1 cellular context compared by ENCODE assay signal in the genomic region with DNA sequence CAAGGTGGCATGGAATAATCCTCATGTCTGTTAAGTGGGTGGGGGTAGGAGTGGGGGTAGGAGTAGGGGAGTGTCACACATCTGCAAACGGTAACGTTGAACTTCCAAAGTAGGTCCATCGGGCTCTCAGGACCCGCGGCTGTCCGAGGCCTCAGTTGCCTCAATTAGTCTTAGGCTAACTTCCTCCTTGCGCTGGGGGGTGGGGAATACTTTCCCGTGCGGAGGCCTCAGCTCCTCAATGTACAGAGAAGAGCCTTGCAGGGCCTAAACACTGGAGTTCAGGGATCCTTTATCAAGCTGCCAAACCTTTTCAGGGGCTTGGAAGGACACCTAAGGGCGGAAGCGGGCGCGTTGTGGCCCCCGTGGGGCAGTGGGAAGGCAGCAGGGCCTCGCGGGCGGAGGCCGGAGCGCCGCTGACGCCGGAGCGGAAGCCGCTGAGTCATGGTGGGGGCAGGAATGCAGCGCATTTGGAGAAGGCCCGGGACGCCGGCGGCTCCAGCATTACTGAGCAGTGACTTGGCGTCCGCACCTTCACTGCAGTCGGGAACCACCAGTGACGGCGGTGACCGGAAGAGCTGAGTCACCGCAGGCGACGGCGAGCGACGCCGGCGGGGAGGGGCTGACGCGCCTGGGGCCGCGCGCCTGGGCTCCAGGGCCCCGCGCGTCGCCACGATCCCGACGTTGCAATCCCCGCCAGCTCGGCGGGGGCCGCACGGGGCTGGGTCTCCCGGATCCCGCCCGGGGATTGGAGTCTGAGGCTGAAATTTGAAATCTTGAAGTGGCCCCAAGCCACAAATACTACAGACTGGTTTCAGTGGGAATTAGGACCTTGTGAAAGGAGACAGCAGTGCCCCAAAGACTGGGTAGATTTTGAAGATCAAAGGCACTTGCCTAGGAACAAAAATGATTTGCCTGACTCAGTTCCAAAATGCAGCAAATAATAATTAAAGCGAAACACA.
TF ChIP-seq lines count a peak whose summit lies in the region.

No MANE protein-coding gene starts in this region.

TF ChIP-seq in K562, 482 proteins besides CTCF, POLR2A, EP300 and RAD21 (continued from another document):
- TF ChIP-seq MIER1 (IDR thresholded peaks at IDR 0.05; ENCODE audit: low read depth), result no peak
- peak; percentile 66; the same call in 1 of the 2 replicates for TF ChIP-seq ZNF24 (IDR thresholded peaks at IDR 0.05)
- TF ChIP-seq ZNF717 (CRISPR knock-in tag; IDR thresholded peaks at IDR 0.05), result no peak
- TF ChIP-seq ZNF583 (CRISPR knock-in tag; IDR thresholded peaks at IDR 0.05), result no peak; the same call in 1 of the 2 replicates
- TF ChIP-seq NRF1 (conservative IDR thresholded peaks at IDR 0.05 in 1 of 2, IDR thresholded peaks at IDR 0.05 in 1 of 2), result peak; percentile 82 to 83
- peak; percentile 70 for TF ChIP-seq GATAD2B (IDR thresholded peaks at IDR 0.05; ENCODE audit: borderline replicate concordance)
- peak; percentile 91 for TF ChIP-seq MYC (IDR thresholded peaks at IDR 0.05; ENCODE audit: low read depth, low read length)
- TF ChIP-seq MYC (CRISPR knock-in tag; IDR thresholded peaks at IDR 0.05; ENCODE audit: borderline replicate concordance, low read depth), result peak; percentile 73; the same call in 1 of the 2 replicates
- no peak for TF ChIP-seq EHMT2 (IDR thresholded peaks at IDR 0.05)
- 0 out of 2 replicates have a peak, but pooled peaks have one; percentile 22 for TF ChIP-seq REST (CRISPR knock-in tag; IDR thresholded peaks at IDR 0.05; ENCODE audit: low read depth)
- no peak for TF ChIP-seq POLR3A (IDR thresholded peaks at IDR 0.05; ENCODE audit: borderline replicate concordance, extremely low read depth, insufficient read depth, insufficient read length)
- TF ChIP-seq SAP30 (IDR thresholded peaks at IDR 0.05; ENCODE audit: borderline replicate concordance, insufficient read depth, low read depth, low read length, poor library complexity, severe bottlenecking), result no peak
- no peak for TF ChIP-seq ZNF436 (CRISPR knock-in tag; IDR thresholded peaks at IDR 0.05)
- TF ChIP-seq FIP1L1 (IDR thresholded peaks at IDR 0.05; ENCODE audit: low read depth, low read length, poor library complexity, severe bottlenecking), result peak; percentile 90
- no peak for TF ChIP-seq KAT7 (CRISPR knock-in tag; IDR thresholded peaks at IDR 0.05; ENCODE audit: borderline replicate concordance)
- no peak for TF ChIP-seq ZNF324 (CRISPR knock-in tag; IDR thresholded peaks at IDR 0.05)
- no peak for TF ChIP-seq ZBTB34 (CRISPR knock-in tag; IDR thresholded peaks at IDR 0.05)
- no peak for TF ChIP-seq ZNF444 (CRISPR knock-in tag; IDR thresholded peaks at IDR 0.05)
- peak; percentile 82 for TF ChIP-seq TAF1 (IDR thresholded peaks at IDR 0.05; ENCODE audit: control insufficient read depth, extremely low read depth, insufficient read depth, low read length, severe bottlenecking)
- TF ChIP-seq ZBTB11 (CRISPR knock-in tag; IDR thresholded peaks at IDR 0.05), result peak in 1 of 3 experiments; percentile 54; a peak in 2 of 6 replicates
- TF ChIP-seq SRSF3 (IDR thresholded peaks at IDR 0.05; ENCODE audit: insufficient read depth, low read length), result no peak
- TF ChIP-seq XRCC4 (IDR thresholded peaks at IDR 0.05; ENCODE audit: extremely low read depth, insufficient read depth, insufficient read length), result no peak
- TF ChIP-seq TAL1 (IDR thresholded peaks at IDR 0.05), result no peak
- TF ChIP-seq ZNF224 (CRISPR knock-in tag; IDR thresholded peaks at IDR 0.05), result no peak
- no peak for TF ChIP-seq DEAF1 (CRISPR knock-in tag; IDR thresholded peaks at IDR 0.05)
- peak in 1 of 2 experiments; percentile 62; a peak in 1 of 4 replicates for TF ChIP-seq KDM4B (IDR thresholded peaks at IDR 0.05; ENCODE audit: borderline replicate concordance in 2 of 2, low read depth in 1 of 2)
- TF ChIP-seq KLF6 (CRISPR knock-in tag; IDR thresholded peaks at IDR 0.05; ENCODE audit: borderline replicate concordance), result peak; percentile 21; the same call in 1 of the 2 replicates
- TF ChIP-seq CEBPG (CRISPR knock-in tag; IDR thresholded peaks at IDR 0.05), result no peak
- TF ChIP-seq CEBPG (tag; conservative IDR thresholded peaks at IDR 0.05 in 1 of 2, IDR thresholded peaks at IDR 0.05 in 1 of 2), result no peak
- no peak for TF ChIP-seq ETS2 (tag; IDR thresholded peaks at IDR 0.05; ENCODE audit: borderline replicate concordance, poor library complexity, severe bottlenecking)
- peak; percentile 64 for TF ChIP-seq BHLHE40 (IDR thresholded peaks at IDR 0.05; ENCODE audit: low read length)
- TF ChIP-seq POLR2AphosphoS2 (IDR thresholded peaks at IDR 0.05; ENCODE audit: low read length), result no peak
- no peak for TF ChIP-seq PHB2 (IDR thresholded peaks at IDR 0.05; ENCODE audit: low read depth)
- no peak for TF ChIP-seq BRCA1 (IDR thresholded peaks at IDR 0.05)
- no peak for TF ChIP-seq BRCA1 (CRISPR knock-in tag; IDR thresholded peaks at IDR 0.05)
- TF ChIP-seq TCF7 (IDR thresholded peaks at IDR 0.05; ENCODE audit: borderline replicate concordance), result peak; percentile 75; the same call in 1 of the 2 replicates
- TF ChIP-seq CREM (IDR thresholded peaks at IDR 0.05; ENCODE audit: low read depth), result peak; percentile 98
- TF ChIP-seq POLR2AphosphoS5 (IDR thresholded peaks at IDR 0.05; ENCODE audit: control insufficient read depth, insufficient read depth, low read depth, low read length), result peak; percentile 70; the same call in 1 of the 2 replicates
- no peak for TF ChIP-seq ZNF77 (CRISPR knock-in tag; IDR thresholded peaks at IDR 0.05)
- TF ChIP-seq TEAD4 (IDR thresholded peaks at IDR 0.05; ENCODE audit: low read length), result peak; percentile 79
- peak; percentile 93 for TF ChIP-seq TEAD4 (CRISPR knock-in tag; IDR thresholded peaks at IDR 0.05; ENCODE audit: borderline replicate concordance)
